Comparison of ENCODE assay signal across 1 cellular context in the genomic region with DNA sequence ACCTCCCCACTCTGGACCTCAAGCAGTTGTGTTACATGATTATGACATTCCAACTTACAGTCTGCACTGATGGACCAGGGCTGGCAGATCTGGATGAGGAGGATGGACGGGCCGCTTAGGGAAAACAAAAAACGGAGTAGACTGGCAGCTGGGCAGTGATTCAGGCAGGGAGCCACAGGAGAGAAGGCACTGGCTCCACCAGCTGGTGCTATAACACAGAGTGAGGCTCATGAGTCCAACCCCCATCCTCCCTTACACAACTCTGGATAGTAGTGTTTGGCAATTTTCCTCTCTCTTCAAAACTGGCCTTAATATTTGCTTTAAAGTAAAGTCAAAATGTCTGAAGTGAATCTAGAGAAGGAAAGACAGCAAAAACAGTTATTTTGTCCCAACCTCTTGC.
TF ChIP-seq lines count a peak whose summit lies in the region.

No MANE protein-coding gene starts in this region.

TF ChIP-seq in H1, 55 proteins besides CTCF, POLR2A, EP300 and RAD21 (continued from another document):
- TF ChIP-seq, protein P1, sequence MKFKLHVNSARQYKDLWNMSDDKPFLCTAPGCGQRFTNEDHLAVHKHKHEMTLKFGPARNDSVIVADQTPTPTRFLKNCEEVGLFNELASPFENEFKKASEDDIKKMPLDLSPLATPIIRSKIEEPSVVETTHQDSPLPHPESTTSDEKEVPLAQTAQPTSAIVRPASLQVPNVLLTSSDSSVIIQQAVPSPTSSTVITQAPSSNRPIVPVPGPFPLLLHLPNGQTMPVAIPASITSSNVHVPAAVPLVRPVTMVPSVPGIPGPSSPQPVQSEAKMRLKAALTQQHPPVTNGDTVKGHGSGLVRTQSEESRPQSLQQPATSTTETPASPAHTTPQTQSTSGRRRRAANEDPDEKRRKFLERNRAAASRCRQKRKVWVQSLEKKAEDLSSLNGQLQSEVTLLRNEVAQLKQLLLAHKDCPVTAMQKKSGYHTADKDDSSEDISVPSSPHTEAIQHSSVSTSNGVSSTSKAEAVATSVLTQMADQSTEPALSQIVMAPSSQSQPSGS (IDR thresholded peaks at IDR 0.05; ENCODE audit: low read length) = no peak
- TF ChIP-seq JUN (IDR thresholded peaks at IDR 0.05; ENCODE audit: low read depth, low read length) = no peak
- no peak for TF ChIP-seq SP4 (IDR thresholded peaks at IDR 0.05; ENCODE audit: low read length)
- TF ChIP-seq TCF12 (IDR thresholded peaks at IDR 0.05; ENCODE audit: low read depth, low read length) = no peak
- no peak for TF ChIP-seq TAF7 (optimal IDR thresholded peaks at IDR 0.05; ENCODE audit: borderline replicate concordance, low read depth, low read length)
- TF ChIP-seq, protein P2, sequence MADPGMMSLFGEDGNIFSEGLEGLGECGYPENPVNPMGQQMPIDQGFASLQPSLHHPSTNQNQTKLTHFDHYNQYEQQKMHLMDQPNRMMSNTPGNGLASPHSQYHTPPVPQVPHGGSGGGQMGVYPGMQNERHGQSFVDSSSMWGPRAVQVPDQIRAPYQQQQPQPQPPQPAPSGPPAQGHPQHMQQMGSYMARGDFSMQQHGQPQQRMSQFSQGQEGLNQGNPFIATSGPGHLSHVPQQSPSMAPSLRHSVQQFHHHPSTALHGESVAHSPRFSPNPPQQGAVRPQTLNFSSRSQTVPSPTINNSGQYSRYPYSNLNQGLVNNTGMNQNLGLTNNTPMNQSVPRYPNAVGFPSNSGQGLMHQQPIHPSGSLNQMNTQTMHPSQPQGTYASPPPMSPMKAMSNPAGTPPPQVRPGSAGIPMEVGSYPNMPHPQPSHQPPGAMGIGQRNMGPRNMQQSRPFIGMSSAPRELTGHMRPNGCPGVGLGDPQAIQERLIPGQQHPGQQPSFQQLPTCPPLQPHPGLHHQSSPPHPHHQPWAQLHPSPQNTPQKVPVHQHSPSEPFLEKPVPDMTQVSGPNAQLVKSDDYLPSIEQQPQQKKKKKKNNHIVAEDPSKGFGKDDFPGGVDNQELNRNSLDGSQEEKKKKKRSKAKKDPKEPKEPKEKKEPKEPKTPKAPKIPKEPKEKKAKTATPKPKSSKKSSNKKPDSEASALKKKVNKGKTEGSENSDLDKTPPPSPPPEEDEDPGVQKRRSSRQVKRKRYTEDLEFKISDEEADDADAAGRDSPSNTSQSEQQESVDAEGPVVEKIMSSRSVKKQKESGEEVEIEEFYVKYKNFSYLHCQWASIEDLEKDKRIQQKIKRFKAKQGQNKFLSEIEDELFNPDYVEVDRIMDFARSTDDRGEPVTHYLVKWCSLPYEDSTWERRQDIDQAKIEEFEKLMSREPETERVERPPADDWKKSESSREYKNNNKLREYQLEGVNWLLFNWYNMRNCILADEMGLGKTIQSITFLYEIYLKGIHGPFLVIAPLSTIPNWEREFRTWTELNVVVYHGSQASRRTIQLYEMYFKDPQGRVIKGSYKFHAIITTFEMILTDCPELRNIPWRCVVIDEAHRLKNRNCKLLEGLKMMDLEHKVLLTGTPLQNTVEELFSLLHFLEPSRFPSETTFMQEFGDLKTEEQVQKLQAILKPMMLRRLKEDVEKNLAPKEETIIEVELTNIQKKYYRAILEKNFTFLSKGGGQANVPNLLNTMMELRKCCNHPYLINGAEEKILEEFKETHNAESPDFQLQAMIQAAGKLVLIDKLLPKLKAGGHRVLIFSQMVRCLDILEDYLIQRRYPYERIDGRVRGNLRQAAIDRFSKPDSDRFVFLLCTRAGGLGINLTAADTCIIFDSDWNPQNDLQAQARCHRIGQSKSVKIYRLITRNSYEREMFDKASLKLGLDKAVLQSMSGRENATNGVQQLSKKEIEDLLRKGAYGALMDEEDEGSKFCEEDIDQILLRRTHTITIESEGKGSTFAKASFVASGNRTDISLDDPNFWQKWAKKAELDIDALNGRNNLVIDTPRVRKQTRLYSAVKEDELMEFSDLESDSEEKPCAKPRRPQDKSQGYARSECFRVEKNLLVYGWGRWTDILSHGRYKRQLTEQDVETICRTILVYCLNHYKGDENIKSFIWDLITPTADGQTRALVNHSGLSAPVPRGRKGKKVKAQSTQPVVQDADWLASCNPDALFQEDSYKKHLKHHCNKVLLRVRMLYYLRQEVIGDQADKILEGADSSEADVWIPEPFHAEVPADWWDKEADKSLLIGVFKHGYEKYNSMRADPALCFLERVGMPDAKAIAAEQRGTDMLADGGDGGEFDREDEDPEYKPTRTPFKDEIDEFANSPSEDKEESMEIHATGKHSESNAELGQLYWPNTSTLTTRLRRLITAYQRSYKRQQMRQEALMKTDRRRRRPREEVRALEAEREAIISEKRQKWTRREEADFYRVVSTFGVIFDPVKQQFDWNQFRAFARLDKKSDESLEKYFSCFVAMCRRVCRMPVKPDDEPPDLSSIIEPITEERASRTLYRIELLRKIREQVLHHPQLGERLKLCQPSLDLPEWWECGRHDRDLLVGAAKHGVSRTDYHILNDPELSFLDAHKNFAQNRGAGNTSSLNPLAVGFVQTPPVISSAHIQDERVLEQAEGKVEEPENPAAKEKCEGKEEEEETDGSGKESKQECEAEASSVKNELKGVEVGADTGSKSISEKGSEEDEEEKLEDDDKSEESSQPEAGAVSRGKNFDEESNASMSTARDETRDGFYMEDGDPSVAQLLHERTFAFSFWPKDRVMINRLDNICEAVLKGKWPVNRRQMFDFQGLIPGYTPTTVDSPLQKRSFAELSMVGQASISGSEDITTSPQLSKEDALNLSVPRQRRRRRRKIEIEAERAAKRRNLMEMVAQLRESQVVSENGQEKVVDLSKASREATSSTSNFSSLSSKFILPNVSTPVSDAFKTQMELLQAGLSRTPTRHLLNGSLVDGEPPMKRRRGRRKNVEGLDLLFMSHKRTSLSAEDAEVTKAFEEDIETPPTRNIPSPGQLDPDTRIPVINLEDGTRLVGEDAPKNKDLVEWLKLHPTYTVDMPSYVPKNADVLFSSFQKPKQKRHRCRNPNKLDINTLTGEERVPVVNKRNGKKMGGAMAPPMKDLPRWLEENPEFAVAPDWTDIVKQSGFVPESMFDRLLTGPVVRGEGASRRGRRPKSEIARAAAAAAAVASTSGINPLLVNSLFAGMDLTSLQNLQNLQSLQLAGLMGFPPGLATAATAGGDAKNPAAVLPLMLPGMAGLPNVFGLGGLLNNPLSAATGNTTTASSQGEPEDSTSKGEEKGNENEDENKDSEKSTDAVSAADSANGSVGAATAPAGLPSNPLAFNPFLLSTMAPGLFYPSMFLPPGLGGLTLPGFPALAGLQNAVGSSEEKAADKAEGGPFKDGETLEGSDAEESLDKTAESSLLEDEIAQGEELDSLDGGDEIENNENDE (IDR thresholded peaks at IDR 0.05; ENCODE audit: insufficient replicate concordance, low read length) = no peak
- no peak for TF ChIP-seq HDAC2 (IDR thresholded peaks at IDR 0.05; ENCODE audit: borderline replicate concordance in 1 of 2, low read depth in 2 of 2, low read length in 2 of 2)
- TF ChIP-seq RBBP5 (IDR thresholded peaks at IDR 0.05; ENCODE audit: borderline replicate concordance, low read depth, low read length) = no peak
- no peak for TF ChIP-seq EZH2 (IDR thresholded peaks at IDR 0.05; ENCODE audit: low read depth, low read length, severe bottlenecking)
- no peak for TF ChIP-seq KDM5A (IDR thresholded peaks at IDR 0.05; ENCODE audit: low read length)
- TF ChIP-seq MAFK (IDR thresholded peaks at IDR 0.05; ENCODE audit: low read depth, low read length) = no peak
- TF ChIP-seq ASH2L (IDR thresholded peaks at IDR 0.05; ENCODE audit: low read length) = no peak
- TF ChIP-seq CTBP2 (IDR thresholded peaks at IDR 0.05; ENCODE audit: borderline replicate concordance, insufficient read depth, insufficient read length, low read length) = no peak
